Comparison of ENCODE assay signal across 3 cellular contexts in the genomic region with DNA sequence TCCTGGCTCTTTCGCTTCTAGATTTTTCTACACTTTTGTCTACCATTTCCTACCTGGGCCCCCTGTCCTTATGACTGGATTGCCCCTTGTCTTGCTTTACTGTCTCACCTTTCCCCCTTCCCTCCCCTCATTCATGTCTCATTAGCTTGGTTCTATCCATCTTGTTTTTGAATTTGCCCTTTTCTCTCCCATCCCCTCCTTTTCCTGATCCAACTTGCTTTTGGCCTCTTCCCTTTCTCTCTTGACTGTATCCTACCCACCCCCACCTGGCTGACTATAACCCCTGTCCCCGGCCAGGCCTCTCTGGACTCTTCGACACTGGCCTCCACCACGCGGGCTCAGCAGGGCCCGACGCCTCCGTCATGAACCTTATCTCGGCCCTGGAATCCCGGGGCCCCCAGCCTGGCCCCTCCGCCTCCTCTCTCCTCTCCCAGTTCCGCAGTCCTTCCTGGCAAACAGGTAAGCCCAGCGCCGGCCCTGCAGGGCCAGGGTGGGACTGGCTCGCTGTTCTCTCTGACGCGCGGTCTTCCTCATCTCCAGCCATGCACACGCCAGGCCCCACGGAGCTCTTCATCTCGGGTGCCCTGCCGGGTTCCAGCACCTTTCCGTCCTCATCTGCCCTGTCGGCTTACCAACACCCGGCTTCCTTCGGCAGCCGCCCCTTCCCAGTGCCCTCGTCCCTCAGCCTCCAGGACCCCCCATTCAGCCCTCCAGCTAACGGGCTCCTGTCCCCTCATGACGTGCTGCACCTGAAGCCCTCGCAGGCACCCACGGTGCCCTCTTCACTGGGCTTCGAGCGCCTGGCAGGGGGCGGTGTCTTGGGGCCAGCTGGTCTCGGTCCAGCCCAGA.
TF ChIP-seq lines count a peak whose summit lies in the region.

No MANE protein-coding gene starts in this region.

TF ChIP-seq in A549, 52 proteins besides CTCF, POLR2A, EP300 and RAD21:
- TF ChIP-seq EHMT2 (IDR thresholded peaks at IDR 0.05; ENCODE audit: low read depth), result no peak
- TF ChIP-seq, protein P1, sequence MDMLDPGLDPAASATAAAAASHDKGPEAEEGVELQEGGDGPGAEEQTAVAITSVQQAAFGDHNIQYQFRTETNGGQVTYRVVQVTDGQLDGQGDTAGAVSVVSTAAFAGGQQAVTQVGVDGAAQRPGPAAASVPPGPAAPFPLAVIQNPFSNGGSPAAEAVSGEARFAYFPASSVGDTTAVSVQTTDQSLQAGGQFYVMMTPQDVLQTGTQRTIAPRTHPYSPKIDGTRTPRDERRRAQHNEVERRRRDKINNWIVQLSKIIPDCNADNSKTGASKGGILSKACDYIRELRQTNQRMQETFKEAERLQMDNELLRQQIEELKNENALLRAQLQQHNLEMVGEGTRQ (IDR thresholded peaks at IDR 0.05), result no peak
- TF ChIP-seq, protein P2, sequence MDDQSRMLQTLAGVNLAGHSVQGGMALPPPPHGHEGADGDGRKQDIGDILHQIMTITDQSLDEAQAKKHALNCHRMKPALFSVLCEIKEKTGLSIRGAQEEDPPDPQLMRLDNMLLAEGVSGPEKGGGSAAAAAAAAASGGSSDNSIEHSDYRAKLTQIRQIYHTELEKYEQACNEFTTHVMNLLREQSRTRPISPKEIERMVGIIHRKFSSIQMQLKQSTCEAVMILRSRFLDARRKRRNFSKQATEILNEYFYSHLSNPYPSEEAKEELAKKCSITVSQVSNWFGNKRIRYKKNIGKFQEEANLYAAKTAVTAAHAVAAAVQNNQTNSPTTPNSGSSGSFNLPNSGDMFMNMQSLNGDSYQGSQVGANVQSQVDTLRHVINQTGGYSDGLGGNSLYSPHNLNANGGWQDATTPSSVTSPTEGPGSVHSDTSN (IDR thresholded peaks at IDR 0.05), result no peak
TF ChIP-seq in A549: peak in this region for 0.

TF ChIP-seq in K562, 482 proteins besides CTCF, POLR2A, EP300 and RAD21 (continues in another document):
- TF ChIP-seq, protein P3, sequence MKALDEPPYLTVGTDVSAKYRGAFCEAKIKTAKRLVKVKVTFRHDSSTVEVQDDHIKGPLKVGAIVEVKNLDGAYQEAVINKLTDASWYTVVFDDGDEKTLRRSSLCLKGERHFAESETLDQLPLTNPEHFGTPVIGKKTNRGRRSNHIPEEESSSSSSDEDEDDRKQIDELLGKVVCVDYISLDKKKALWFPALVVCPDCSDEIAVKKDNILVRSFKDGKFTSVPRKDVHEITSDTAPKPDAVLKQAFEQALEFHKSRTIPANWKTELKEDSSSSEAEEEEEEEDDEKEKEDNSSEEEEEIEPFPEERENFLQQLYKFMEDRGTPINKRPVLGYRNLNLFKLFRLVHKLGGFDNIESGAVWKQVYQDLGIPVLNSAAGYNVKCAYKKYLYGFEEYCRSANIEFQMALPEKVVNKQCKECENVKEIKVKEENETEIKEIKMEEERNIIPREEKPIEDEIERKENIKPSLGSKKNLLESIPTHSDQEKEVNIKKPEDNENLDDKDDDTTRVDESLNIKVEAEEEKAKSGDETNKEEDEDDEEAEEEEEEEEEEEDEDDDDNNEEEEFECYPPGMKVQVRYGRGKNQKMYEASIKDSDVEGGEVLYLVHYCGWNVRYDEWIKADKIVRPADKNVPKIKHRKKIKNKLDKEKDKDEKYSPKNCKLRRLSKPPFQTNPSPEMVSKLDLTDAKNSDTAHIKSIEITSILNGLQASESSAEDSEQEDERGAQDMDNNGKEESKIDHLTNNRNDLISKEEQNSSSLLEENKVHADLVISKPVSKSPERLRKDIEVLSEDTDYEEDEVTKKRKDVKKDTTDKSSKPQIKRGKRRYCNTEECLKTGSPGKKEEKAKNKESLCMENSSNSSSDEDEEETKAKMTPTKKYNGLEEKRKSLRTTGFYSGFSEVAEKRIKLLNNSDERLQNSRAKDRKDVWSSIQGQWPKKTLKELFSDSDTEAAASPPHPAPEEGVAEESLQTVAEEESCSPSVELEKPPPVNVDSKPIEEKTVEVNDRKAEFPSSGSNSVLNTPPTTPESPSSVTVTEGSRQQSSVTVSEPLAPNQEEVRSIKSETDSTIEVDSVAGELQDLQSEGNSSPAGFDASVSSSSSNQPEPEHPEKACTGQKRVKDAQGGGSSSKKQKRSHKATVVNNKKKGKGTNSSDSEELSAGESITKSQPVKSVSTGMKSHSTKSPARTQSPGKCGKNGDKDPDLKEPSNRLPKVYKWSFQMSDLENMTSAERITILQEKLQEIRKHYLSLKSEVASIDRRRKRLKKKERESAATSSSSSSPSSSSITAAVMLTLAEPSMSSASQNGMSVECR (CRISPR knock-in tag; IDR thresholded peaks at IDR 0.05), result no peak
- TF ChIP-seq, protein P4, sequence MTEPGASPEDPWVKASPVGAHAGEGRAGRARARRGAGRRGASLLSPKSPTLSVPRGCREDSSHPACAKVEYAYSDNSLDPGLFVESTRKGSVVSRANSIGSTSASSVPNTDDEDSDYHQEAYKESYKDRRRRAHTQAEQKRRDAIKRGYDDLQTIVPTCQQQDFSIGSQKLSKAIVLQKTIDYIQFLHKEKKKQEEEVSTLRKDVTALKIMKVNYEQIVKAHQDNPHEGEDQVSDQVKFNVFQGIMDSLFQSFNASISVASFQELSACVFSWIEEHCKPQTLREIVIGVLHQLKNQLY (CRISPR knock-in tag; conservative IDR thresholded peaks at IDR 0.05), result no peak
- TF ChIP-seq NBN (IDR thresholded peaks at IDR 0.05; ENCODE audit: low read depth) (no peak), CBX5 (IDR thresholded peaks at IDR 0.05; ENCODE audit: borderline replicate concordance, low read depth) (no peak)
- TF ChIP-seq, protein P5, sequence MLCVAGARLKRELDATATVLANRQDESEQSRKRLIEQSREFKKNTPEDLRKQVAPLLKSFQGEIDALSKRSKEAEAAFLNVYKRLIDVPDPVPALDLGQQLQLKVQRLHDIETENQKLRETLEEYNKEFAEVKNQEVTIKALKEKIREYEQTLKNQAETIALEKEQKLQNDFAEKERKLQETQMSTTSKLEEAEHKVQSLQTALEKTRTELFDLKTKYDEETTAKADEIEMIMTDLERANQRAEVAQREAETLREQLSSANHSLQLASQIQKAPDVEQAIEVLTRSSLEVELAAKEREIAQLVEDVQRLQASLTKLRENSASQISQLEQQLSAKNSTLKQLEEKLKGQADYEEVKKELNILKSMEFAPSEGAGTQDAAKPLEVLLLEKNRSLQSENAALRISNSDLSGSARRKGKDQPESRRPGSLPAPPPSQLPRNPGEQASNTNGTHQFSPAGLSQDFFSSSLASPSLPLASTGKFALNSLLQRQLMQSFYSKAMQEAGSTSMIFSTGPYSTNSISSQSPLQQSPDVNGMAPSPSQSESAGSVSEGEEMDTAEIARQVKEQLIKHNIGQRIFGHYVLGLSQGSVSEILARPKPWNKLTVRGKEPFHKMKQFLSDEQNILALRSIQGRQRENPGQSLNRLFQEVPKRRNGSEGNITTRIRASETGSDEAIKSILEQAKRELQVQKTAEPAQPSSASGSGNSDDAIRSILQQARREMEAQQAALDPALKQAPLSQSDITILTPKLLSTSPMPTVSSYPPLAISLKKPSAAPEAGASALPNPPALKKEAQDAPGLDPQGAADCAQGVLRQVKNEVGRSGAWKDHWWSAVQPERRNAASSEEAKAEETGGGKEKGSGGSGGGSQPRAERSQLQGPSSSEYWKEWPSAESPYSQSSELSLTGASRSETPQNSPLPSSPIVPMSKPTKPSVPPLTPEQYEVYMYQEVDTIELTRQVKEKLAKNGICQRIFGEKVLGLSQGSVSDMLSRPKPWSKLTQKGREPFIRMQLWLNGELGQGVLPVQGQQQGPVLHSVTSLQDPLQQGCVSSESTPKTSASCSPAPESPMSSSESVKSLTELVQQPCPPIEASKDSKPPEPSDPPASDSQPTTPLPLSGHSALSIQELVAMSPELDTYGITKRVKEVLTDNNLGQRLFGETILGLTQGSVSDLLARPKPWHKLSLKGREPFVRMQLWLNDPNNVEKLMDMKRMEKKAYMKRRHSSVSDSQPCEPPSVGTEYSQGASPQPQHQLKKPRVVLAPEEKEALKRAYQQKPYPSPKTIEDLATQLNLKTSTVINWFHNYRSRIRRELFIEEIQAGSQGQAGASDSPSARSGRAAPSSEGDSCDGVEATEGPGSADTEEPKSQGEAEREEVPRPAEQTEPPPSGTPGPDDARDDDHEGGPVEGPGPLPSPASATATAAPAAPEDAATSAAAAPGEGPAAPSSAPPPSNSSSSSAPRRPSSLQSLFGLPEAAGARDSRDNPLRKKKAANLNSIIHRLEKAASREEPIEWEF (CRISPR knock-in tag; IDR thresholded peaks at IDR 0.05), result no peak

TF ChIP-seq in HEK293T, 16 proteins besides CTCF, POLR2A, EP300 and RAD21:
- no peak; the same call in 1 of the 2 replicates for TF ChIP-seq ZNF384 (IDR thresholded peaks at IDR 0.05)
